ENCODE assay signal across 2 cellular contexts in the genomic region with DNA sequence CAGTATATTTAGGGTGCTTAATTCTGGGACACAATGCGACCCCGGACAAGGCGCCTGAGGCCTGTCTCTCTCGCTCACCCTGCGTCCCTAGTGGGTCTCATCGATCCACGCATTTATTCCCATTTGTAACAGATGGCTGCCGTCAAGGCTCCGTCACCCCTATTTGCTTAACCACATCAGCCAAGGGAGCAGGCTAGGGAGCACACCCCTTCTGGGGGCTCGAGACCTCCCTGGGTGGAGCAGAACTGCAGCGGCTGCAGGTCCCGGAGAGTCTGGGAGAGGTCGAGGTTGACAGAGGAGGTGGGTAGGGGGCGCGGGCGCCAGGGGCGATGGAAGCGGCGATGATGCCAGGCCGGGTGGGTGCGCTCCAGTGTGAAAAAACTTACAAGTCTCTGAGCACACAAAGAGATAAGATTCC.
TF ChIP-seq lines count a peak whose summit lies in the region.

No MANE protein-coding gene starts in this region.

TF ChIP-seq in IMR-90, 13 proteins besides CTCF, POLR2A, EP300 and RAD21:
- TF ChIP-seq FOS (IDR thresholded peaks at IDR 0.05; ENCODE audit: low read depth, low read length), result no peak
- TF ChIP-seq RFX5 (IDR thresholded peaks at IDR 0.05; ENCODE audit: low read depth, low read length), result no peak
- TF ChIP-seq, protein P1, sequence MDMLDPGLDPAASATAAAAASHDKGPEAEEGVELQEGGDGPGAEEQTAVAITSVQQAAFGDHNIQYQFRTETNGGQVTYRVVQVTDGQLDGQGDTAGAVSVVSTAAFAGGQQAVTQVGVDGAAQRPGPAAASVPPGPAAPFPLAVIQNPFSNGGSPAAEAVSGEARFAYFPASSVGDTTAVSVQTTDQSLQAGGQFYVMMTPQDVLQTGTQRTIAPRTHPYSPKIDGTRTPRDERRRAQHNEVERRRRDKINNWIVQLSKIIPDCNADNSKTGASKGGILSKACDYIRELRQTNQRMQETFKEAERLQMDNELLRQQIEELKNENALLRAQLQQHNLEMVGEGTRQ (IDR thresholded peaks at IDR 0.05; ENCODE audit: low read depth, low read length), result no peak
- no peak for TF ChIP-seq SMC3 (IDR thresholded peaks at IDR 0.05; ENCODE audit: low read depth, low read length)
- TF ChIP-seq CEBPB (IDR thresholded peaks at IDR 0.05; ENCODE audit: low read depth, low read length), result no peak
- TF ChIP-seq MAFK (IDR thresholded peaks at IDR 0.05; ENCODE audit: low read depth, low read length), result no peak
- TF ChIP-seq MXI1 (IDR thresholded peaks at IDR 0.05; ENCODE audit: borderline replicate concordance, low read depth, low read length), result no peak
- TF ChIP-seq CHD1 (IDR thresholded peaks at IDR 0.05; ENCODE audit: low read depth, low read length), result no peak
- no peak for TF ChIP-seq BHLHE40 (IDR thresholded peaks at IDR 0.05; ENCODE audit: low read depth, low read length)
- no peak for TF ChIP-seq MAZ (IDR thresholded peaks at IDR 0.05; ENCODE audit: borderline replicate concordance, low read depth, low read length)
- TF ChIP-seq NFE2L2 (IDR thresholded peaks at IDR 0.05; ENCODE audit: low read depth, low read length), result no peak
- TF ChIP-seq ELK1 (IDR thresholded peaks at IDR 0.05; ENCODE audit: borderline replicate concordance, low read depth, low read length), result no peak
- no peak for TF ChIP-seq RCOR1 (IDR thresholded peaks at IDR 0.05; ENCODE audit: insufficient replicate concordance, low read length)
TF ChIP-seq in IMR-90: peak in this region for 0.

TF ChIP-seq in endothelial cell of umbilical vein, 7 proteins besides CTCF, POLR2A, EP300 and RAD21:
- no peak for TF ChIP-seq POLR2AphosphoS5 (IDR thresholded peaks at IDR 0.05; ENCODE audit: insufficient read depth, low read depth, low read length)
- no peak for TF ChIP-seq MYC (IDR thresholded peaks at IDR 0.05; ENCODE audit: low read depth, low read length)
- no peak for TF ChIP-seq FOS (IDR thresholded peaks at IDR 0.05; ENCODE audit: borderline replicate concordance, insufficient read depth, low read length)
- TF ChIP-seq JUN (IDR thresholded peaks at IDR 0.05; ENCODE audit: borderline replicate concordance, insufficient read depth, insufficient read length, low read depth), result no peak
- TF ChIP-seq, protein P2, sequence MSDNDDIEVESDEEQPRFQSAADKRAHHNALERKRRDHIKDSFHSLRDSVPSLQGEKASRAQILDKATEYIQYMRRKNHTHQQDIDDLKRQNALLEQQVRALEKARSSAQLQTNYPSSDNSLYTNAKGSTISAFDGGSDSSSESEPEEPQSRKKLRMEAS (IDR thresholded peaks at IDR 0.05; ENCODE audit: insufficient read depth, insufficient read length), result no peak
- no peak for TF ChIP-seq EZH2 (IDR thresholded peaks at IDR 0.05; ENCODE audit: borderline replicate concordance, low read depth, low read length, severe bottlenecking)
- no peak for TF ChIP-seq GATA2 (IDR thresholded peaks at IDR 0.05; ENCODE audit: insufficient read depth, insufficient read length, low read depth, low read length)
TF ChIP-seq in endothelial cell of umbilical vein: peak in this region for 0.
